Comparison of ENCODE assay signal across 1 cellular context in the genomic region with DNA sequence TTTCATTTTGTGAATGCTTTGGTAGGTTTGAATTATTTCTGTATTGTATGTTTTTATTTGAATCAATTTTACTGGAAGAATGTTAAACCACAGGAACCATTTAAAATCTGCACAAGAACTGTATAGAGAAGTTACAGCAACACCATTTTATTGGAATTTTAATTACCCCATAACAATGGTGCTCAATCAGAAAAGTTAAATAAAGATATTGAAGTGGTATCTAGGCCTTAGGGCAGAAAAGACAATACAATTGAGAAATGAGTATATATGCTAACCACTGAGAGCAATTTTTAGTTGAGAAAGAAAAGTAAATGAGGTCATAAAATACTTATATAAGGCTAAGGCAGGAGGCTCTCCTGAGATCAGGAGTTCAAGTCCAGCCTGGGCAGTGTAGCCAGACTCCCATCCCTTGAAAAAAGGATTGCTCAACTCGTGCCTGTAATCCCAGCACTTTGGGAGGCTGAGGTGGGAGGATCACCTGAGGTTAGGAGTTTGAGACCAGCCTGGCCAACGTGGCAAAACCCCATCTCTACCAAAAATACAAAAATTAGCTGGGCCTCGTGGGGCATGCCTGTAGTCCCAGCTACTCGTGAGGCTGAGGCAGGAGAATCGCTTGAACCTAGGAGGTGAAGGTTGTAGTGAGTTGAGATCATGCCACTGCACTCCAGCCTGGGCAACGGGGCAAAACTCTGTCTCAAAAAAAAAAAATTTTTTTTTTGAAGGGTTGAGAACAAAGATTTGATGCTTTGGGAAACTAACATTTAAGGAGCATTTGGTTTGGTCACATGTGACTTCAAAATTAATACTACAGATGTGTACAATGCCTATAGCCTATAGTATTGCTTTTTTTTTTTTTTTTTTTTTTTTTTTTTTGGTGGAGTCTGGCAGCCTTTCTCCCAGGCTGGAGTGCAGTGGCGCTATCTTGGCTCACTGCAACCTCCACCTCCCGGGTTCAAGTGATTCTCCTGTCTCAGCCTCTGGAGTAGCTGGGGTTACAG.
TF ChIP-seq lines count a peak whose summit lies in the region.

No MANE protein-coding gene starts in this region.

TF ChIP-seq in K562, 482 proteins besides CTCF, POLR2A, EP300 and RAD21 (continues in another document):
- no peak for TF ChIP-seq PHF8 (IDR thresholded peaks at IDR 0.05; ENCODE audit: borderline replicate concordance, low read length)
- no peak for TF ChIP-seq IRF2 (CRISPR knock-in tag; IDR thresholded peaks at IDR 0.05)
- TF ChIP-seq ZC3H4 (CRISPR knock-in tag; IDR thresholded peaks at IDR 0.05; ENCODE audit: borderline replicate concordance) = no peak
- TF ChIP-seq ZNF124 (CRISPR knock-in tag; IDR thresholded peaks at IDR 0.05) = no peak
- TF ChIP-seq, protein P1, sequence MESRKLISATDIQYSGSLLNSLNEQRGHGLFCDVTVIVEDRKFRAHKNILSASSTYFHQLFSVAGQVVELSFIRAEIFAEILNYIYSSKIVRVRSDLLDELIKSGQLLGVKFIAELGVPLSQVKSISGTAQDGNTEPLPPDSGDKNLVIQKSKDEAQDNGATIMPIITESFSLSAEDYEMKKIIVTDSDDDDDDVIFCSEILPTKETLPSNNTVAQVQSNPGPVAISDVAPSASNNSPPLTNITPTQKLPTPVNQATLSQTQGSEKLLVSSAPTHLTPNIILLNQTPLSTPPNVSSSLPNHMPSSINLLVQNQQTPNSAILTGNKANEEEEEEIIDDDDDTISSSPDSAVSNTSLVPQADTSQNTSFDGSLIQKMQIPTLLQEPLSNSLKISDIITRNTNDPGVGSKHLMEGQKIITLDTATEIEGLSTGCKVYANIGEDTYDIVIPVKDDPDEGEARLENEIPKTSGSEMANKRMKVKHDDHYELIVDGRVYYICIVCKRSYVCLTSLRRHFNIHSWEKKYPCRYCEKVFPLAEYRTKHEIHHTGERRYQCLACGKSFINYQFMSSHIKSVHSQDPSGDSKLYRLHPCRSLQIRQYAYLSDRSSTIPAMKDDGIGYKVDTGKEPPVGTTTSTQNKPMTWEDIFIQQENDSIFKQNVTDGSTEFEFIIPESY (CRISPR knock-in tag; IDR thresholded peaks at IDR 0.05) = peak; percentile 43; the same call in 1 of the 2 replicates
- no peak for TF ChIP-seq ZNF57 (CRISPR knock-in tag; IDR thresholded peaks at IDR 0.05)
- TF ChIP-seq SETDB1 (IDR thresholded peaks at IDR 0.05; ENCODE audit: low read length) = no peak
- no peak for TF ChIP-seq TAF15 (IDR thresholded peaks at IDR 0.05; ENCODE audit: low read depth, low read length)
- TF ChIP-seq, protein P2, sequence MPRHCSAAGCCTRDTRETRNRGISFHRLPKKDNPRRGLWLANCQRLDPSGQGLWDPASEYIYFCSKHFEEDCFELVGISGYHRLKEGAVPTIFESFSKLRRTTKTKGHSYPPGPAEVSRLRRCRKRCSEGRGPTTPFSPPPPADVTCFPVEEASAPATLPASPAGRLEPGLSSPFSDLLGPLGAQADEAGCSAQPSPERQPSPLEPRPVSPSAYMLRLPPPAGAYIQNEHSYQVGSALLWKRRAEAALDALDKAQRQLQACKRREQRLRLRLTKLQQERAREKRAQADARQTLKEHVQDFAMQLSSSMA (CRISPR knock-in tag; IDR thresholded peaks at IDR 0.05) = no peak
- TF ChIP-seq TEAD1 (CRISPR knock-in tag; IDR thresholded peaks at IDR 0.05) = no peak
- TF ChIP-seq, protein P3, sequence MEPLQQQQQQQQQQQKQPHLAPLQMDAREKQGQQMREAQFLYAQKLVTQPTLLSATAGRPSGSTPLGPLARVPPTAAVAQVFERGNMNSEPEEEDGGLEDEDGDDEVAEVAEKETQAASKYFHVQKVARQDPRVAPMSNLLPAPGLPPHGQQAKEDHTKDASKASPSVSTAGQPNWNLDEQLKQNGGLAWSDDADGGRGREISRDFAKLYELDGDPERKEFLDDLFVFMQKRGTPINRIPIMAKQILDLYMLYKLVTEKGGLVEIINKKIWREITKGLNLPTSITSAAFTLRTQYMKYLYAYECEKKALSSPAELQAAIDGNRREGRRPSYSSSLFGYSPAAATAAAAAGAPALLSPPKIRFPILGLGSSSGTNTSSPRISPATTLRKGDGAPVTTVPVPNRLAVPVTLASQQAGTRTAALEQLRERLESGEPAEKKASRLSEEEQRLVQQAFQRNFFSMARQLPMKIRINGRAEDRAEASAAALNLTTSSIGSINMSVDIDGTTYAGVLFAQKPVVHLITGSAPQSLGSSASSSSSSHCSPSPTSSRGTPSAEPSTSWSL (CRISPR knock-in tag; IDR thresholded peaks at IDR 0.05; ENCODE audit: borderline replicate concordance) = no peak
- TF ChIP-seq ATF1 (CRISPR knock-in tag; IDR thresholded peaks at IDR 0.05) = no peak
- TF ChIP-seq ATF1 (tag; IDR thresholded peaks at IDR 0.05) = no peak
- TF ChIP-seq, protein P4, sequence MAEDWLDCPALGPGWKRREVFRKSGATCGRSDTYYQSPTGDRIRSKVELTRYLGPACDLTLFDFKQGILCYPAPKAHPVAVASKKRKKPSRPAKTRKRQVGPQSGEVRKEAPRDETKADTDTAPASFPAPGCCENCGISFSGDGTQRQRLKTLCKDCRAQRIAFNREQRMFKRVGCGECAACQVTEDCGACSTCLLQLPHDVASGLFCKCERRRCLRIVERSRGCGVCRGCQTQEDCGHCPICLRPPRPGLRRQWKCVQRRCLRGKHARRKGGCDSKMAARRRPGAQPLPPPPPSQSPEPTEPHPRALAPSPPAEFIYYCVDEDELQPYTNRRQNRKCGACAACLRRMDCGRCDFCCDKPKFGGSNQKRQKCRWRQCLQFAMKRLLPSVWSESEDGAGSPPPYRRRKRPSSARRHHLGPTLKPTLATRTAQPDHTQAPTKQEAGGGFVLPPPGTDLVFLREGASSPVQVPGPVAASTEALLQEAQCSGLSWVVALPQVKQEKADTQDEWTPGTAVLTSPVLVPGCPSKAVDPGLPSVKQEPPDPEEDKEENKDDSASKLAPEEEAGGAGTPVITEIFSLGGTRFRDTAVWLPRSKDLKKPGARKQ (CRISPR knock-in tag; IDR thresholded peaks at IDR 0.05) = no peak
- TF ChIP-seq MTF1 (CRISPR knock-in tag; IDR thresholded peaks at IDR 0.05; ENCODE audit: borderline replicate concordance) = no peak
- TF ChIP-seq, protein P5, sequence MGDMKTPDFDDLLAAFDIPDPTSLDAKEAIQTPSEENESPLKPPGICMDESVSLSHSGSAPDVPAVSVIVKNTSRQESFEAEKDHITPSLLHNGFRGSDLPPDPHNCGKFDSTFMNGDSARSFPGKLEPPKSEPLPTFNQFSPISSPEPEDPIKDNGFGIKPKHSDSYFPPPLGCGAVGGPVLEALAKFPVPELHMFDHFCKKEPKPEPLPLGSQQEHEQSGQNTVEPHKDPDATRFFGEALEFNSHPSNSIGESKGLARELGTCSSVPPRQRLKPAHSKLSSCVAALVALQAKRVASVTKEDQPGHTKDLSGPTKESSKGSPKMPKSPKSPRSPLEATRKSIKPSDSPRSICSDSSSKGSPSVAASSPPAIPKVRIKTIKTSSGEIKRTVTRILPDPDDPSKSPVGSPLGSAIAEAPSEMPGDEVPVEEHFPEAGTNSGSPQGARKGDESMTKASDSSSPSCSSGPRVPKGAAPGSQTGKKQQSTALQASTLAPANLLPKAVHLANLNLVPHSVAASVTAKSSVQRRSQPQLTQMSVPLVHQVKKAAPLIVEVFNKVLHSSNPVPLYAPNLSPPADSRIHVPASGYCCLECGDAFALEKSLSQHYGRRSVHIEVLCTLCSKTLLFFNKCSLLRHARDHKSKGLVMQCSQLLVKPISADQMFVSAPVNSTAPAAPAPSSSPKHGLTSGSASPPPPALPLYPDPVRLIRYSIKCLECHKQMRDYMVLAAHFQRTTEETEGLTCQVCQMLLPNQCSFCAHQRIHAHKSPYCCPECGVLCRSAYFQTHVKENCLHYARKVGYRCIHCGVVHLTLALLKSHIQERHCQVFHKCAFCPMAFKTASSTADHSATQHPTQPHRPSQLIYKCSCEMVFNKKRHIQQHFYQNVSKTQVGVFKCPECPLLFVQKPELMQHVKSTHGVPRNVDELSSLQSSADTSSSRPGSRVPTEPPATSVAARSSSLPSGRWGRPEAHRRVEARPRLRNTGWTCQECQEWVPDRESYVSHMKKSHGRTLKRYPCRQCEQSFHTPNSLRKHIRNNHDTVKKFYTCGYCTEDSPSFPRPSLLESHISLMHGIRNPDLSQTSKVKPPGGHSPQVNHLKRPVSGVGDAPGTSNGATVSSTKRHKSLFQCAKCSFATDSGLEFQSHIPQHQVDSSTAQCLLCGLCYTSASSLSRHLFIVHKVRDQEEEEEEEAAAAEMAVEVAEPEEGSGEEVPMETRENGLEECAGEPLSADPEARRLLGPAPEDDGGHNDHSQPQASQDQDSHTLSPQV (IDR thresholded peaks at IDR 0.05) = 0 out of 2 replicates have a peak, but pooled peaks have one; percentile 27
- TF ChIP-seq RFX5 (IDR thresholded peaks at IDR 0.05; ENCODE audit: low read depth, low read length) = no peak
- no peak for TF ChIP-seq PHTF2 (CRISPR knock-in tag; IDR thresholded peaks at IDR 0.05)
- no peak for TF ChIP-seq HDGF (IDR thresholded peaks at IDR 0.05)
- TF ChIP-seq ARID1B (IDR thresholded peaks at IDR 0.05) = no peak
- no peak for TF ChIP-seq ASH1L (IDR thresholded peaks at IDR 0.05; ENCODE audit: borderline replicate concordance, low read depth, partially characterized antibody)
- no peak for TF ChIP-seq POLR3A (IDR thresholded peaks at IDR 0.05; ENCODE audit: borderline replicate concordance, extremely low read depth, insufficient read depth, insufficient read length)
- TF ChIP-seq TBP (optimal IDR thresholded peaks at IDR 0.05; ENCODE audit: low read depth, low read length) = no peak
- TF ChIP-seq, protein P6, sequence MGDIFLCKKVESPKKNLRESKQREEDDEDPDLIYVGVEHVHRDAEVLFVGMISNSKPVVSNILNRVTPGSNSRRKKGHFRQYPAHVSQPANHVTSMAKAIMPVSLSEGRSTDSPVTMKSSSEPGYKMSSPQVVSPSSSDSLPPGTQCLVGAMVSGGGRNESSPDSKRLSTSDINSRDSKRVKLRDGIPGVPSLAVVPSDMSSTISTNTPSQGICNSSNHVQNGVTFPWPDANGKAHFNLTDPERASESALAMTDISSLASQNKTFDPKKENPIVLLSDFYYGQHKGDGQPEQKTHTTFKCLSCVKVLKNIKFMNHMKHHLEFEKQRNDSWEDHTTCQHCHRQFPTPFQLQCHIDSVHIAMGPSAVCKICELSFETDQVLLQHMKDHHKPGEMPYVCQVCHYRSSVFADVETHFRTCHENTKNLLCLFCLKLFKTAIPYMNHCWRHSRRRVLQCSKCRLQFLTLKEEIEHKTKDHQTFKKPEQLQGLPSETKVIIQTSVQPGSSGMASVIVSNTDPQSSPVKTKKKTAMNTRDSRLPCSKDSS (IDR thresholded peaks at IDR 0.05; ENCODE audit: low read depth, partially characterized antibody) = no peak
- TF ChIP-seq KDM1A (IDR thresholded peaks at IDR 0.05) = peak in 1 of 2 experiments; percentile 61; a peak in 2 of 4 replicates
- TF ChIP-seq ZNF184 (CRISPR knock-in tag; IDR thresholded peaks at IDR 0.05) = no peak
- TF ChIP-seq ZNF707 (CRISPR knock-in tag; conservative IDR thresholded peaks at IDR 0.05) = no peak
- no peak for TF ChIP-seq NEUROD1 (IDR thresholded peaks at IDR 0.05; ENCODE audit: borderline replicate concordance, low read depth, low read length, partially characterized antibody)
- TF ChIP-seq, protein P7, sequence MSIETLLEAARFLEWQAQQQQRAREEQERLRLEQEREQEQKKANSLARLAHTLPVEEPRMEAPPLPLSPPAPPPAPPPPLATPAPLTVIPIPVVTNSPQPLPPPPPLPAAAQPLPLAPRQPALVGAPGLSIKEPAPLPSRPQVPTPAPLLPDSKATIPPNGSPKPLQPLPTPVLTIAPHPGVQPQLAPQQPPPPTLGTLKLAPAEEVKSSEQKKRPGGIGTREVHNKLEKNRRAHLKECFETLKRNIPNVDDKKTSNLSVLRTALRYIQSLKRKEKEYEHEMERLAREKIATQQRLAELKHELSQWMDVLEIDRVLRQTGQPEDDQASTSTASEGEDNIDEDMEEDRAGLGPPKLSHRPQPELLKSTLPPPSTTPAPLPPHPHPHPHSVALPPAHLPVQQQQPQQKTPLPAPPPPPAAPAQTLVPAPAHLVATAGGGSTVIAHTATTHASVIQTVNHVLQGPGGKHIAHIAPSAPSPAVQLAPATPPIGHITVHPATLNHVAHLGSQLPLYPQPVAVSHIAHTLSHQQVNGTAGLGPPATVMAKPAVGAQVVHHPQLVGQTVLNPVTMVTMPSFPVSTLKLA (conservative IDR thresholded peaks at IDR 0.05) = 0 out of 4 replicates have a peak, but pooled peaks of 1 of the 2 experiments have one; percentile 22
- peak; percentile 87 for TF ChIP-seq ZNF121 (CRISPR knock-in tag; conservative IDR thresholded peaks at IDR 0.05)
- no peak for TF ChIP-seq FOXK2 (conservative IDR thresholded peaks at IDR 0.05 in 1 of 2, IDR thresholded peaks at IDR 0.05 in 1 of 2; ENCODE audit: low read depth in 2 of 2)
- no peak for TF ChIP-seq NELFE (IDR thresholded peaks at IDR 0.05; ENCODE audit: insufficient read depth, insufficient read length)
- TF ChIP-seq ZNF384 (IDR thresholded peaks at IDR 0.05; ENCODE audit: low read depth, low read length) = peak; percentile 54
- TF ChIP-seq, protein P8, sequence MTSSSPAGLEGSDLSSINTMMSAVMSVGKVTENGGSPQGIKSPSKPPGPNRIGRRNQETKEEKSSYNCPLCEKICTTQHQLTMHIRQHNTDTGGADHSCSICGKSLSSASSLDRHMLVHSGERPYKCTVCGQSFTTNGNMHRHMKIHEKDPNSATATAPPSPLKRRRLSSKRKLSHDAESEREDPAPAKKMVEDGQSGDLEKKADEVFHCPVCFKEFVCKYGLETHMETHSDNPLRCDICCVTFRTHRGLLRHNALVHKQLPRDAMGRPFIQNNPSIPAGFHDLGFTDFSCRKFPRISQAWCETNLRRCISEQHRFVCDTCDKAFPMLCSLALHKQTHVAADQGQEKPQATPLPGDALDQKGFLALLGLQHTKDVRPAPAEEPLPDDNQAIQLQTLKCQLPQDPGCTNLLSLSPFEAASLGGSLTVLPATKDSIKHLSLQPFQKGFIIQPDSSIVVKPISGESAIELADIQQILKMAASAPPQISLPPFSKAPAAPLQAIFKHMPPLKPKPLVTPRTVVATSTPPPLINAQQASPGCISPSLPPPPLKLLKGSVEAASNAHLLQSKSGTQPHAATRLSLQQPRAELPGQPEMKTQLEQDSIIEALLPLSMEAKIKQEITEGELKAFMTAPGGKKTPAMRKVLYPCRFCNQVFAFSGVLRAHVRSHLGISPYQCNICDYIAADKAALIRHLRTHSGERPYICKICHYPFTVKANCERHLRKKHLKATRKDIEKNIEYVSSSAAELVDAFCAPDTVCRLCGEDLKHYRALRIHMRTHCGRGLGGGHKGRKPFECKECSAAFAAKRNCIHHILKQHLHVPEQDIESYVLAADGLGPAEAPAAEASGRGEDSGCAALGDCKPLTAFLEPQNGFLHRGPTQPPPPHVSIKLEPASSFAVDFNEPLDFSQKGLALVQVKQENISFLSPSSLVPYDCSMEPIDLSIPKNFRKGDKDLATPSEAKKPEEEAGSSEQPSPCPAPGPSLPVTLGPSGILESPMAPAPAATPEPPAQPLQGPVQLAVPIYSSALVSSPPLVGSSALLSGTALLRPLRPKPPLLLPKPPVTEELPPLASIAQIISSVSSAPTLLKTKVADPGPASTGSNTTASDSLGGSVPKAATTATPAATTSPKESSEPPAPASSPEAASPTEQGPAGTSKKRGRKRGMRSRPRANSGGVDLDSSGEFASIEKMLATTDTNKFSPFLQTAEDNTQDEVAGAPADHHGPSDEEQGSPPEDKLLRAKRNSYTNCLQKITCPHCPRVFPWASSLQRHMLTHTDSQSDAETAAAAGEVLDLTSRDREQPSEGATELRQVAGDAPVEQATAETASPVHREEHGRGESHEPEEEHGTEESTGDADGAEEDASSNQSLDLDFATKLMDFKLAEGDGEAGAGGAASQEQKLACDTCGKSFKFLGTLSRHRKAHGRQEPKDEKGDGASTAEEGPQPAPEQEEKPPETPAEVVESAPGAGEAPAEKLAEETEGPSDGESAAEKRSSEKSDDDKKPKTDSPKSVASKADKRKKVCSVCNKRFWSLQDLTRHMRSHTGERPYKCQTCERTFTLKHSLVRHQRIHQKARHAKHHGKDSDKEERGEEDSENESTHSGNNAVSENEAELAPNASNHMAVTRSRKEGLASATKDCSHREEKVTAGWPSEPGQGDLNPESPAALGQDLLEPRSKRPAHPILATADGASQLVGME (CRISPR knock-in tag; IDR thresholded peaks at IDR 0.05) = no peak
- TF ChIP-seq COPS2 (conservative IDR thresholded peaks at IDR 0.05) = no peak
